In genomic region chr1:162144853-162145252, GRCh38 we compare ENCODE assay signal across 18 cellular contexts.
DNase-seq lines count a peak whose midpoint lies in the region; ATAC-seq and TF ChIP-seq lines count a peak whose summit lies in the region.
"Had no signal": no experiment of that assay in that cellular context is flagged by ENCODE, and none has a peak within 500 bp of the region (broad histone marks: within the 10 kb centered on the region; RNA-seq: fewer than 3 reads in every experiment).

No MANE protein-coding gene starts in this region.

- H3K4me1 ChIP-seq in HUES6 (ENCODE audit: control insufficient read depth, insufficient read depth, low read length): peaks cover 74% of the 10 kb centered on the region
- peaks cover 7% of the 10 kb centered on the region for H3K4me1 ChIP-seq in body of pancreas
- H3K4me1 ChIP-seq: left lung, pancreas had no signal

- no peaks in the 10 kb centered on the region for H3K9me3 ChIP-seq in HUES6 (ENCODE audit: control insufficient read depth, insufficient read depth, low read depth, low read length)
- H3K9me3 ChIP-seq in neural cell (ENCODE audit: low read length): no peaks in the 10 kb centered on the region
- no peaks in the 10 kb centered on the region for H3K9me3 ChIP-seq in body of pancreas
- H3K9me3 ChIP-seq: left lung, pancreas, tibial nerve had no signal

- DNase-seq in NCI-H345 (lab: John Stamatoyannopoulos, UW) (peak; percentile 76), dorsolateral prefrontal cortex (no peak), GM19240 (ENCODE audit: insufficient read length, low spot score) (no peak), body of pancreas (no peak), GM10266 (ENCODE audit: extremely low spot score) (no peak)
- DNase-seq: activated B cell treated with CpG ODN at 0.5 μM for 24 hours; effector CD8-positive, alpha-beta T cell; Karpas-422; left lung; NCI-H1436 treated with DMSO at 0.1 percent for 48 hours; pancreas; RPMI8226; stimulated activated naive B cell treated with anti-CD40 and anti-IgM and Interleukin-4, amounts not matched to agents 10 μg/mL and 1 μg/mL and 100 μg/mL, for 72 hours; T-cell had no signal

- no peaks in the 10 kb centered on the region for H3K9me2 ChIP-seq in neural cell (ENCODE audit: insufficient read depth, low read length)

- H3K9ac ChIP-seq in HUES6 (ENCODE audit: low read length) (peak overlapping the region; percentile 21), neural cell (ENCODE audit: low read length) (peak overlapping the region; percentile 58)

- TF ChIP-seq RAD21 in neural cell (conservative IDR thresholded peaks at IDR 0.05): peak; percentile 23

- peak; percentile 39 for TF ChIP-seq EP300 in neural cell (conservative IDR thresholded peaks at IDR 0.05; ENCODE audit: poor library complexity, severe bottlenecking)

- H3K79me2 ChIP-seq in neural cell (replicated peaks; ENCODE audit: insufficient read depth, low read length): peaks cover 43% of the 10 kb centered on the region

- TF ChIP-seq CTCF in dorsolateral prefrontal cortex (IDR thresholded peaks at IDR 0.05 in 54 of 56, conservative IDR thresholded peaks at IDR 0.05 in 2 of 56; ENCODE audit: low read depth in 1 of 56, partially characterized antibody in 56 of 56) (no peak), neural cell (IDR thresholded peaks at IDR 0.05; ENCODE audit: poor library complexity, severe bottlenecking) (no peak), body of pancreas (IDR thresholded peaks at IDR 0.05) (no peak), GM10266 (IDR thresholded peaks at IDR 0.05; ENCODE audit: control insufficient read depth, insufficient read depth, low read depth, missing control alignments) (no peak)

- no peaks in the 10 kb centered on the region for H3K27me3 ChIP-seq in HUES6 (ENCODE audit: control insufficient read depth, insufficient read depth, low read length)
- no peaks in the 10 kb centered on the region for H3K27me3 ChIP-seq in dorsolateral prefrontal cortex
- H3K27me3 ChIP-seq in neural cell (ENCODE audit: insufficient read depth, low read depth, low read length): no peaks in the 10 kb centered on the region
- H3K27me3 ChIP-seq in body of pancreas: no peaks in the 10 kb centered on the region
- H3K27me3 ChIP-seq: left lung, pancreas, tibial nerve had no signal

- ATAC-seq in body of pancreas: no peak
- ATAC-seq in GM21717 (IDR thresholded peaks at IDR 0.05; ENCODE audit: unreplicated experiment): no peak
- ATAC-seq: left lung; pancreas; stimulated activated naive B cell treated with anti-CD40 and anti-IgM and Interleukin-4, amounts not matched to agents 10 μg/mL and 1 μg/mL and 100 μg/mL, for 72 hours; T-cell had no signal

- H2AFZ ChIP-seq in neural cell (ENCODE audit: low read depth, low read length): peak overlapping the region; percentile 41

- H3K4me3 ChIP-seq in HUES6 (ENCODE audit: low read depth, low read length) (0 out of 2 replicates have a peak overlapping the region, but pooled peaks have one; percentile 6), dorsolateral prefrontal cortex (peak overlapping the region in 30 of 59 donors; percentile 8 to 58 (median 33)), neural cell (ENCODE audit: low read length) (peak overlapping the region; percentile 52), body of pancreas (no peak overlapping the region)
- H3K4me3 ChIP-seq: left lung, pancreas, tibial nerve had no signal

- no peaks in the 10 kb centered on the region for H4K20me1 ChIP-seq in neural cell (ENCODE audit: insufficient read depth)

- H3F3A ChIP-seq in neural cell (ENCODE audit: insufficient read depth, low read length, poor library complexity, severe bottlenecking): peaks cover 6% of the 10 kb centered on the region

- WGBS in body of pancreas, 2 donors: 79 to 93% methylated on average over 6 of the region's 6 CpGs

- H3K4me2 ChIP-seq in neural cell (ENCODE audit: low read length): peak overlapping the region; percentile 16

- intact Hi-C loops in dorsolateral prefrontal cortex (cut with DNase I) (no loop called here), body of pancreas (cut with DNase I) (no loop called here)

- peak overlapping the region; percentile 48; the same call in 1 of the 2 replicates for H3K27ac ChIP-seq in HUES6 (ENCODE audit: low read depth, low read length)
- peak overlapping the region in 24 of 59 donors; percentile 5 to 74 (median 42) for H3K27ac ChIP-seq in dorsolateral prefrontal cortex
- H3K27ac ChIP-seq in neural cell (ENCODE audit: low read length): peak overlapping the region; percentile 84
- H3K27ac ChIP-seq in body of pancreas: no peak overlapping the region
- H3K27ac ChIP-seq: left lung, pancreas, tibial nerve had no signal

- no peaks in the 10 kb centered on the region for H3K36me3 ChIP-seq in HUES6 (ENCODE audit: control insufficient read depth, insufficient read depth, low read length)
- no peaks in the 10 kb centered on the region for H3K36me3 ChIP-seq in neural cell (ENCODE audit: insufficient read depth, low read length)
- H3K36me3 ChIP-seq in body of pancreas (replicated peaks in 1 of 2; ENCODE audit: insufficient read depth in 1 of 2, low read depth in 2 of 2): no peaks in the 10 kb centered on the region
- H3K36me3 ChIP-seq: left lung, pancreas, tibial nerve had no signal

- no peak for TF ChIP-seq POLR2A in body of pancreas (IDR thresholded peaks at IDR 0.05)

TF ChIP-seq in neural cell, 6 proteins besides CTCF, POLR2A, EP300 and RAD21:
- peak; percentile 52 for TF ChIP-seq POLR2AphosphoS5 (IDR thresholded peaks at IDR 0.05)
- no peak for TF ChIP-seq SMC3 (conservative IDR thresholded peaks at IDR 0.05; ENCODE audit: poor library complexity)
- peak; percentile 2 for TF ChIP-seq MXI1 (conservative IDR thresholded peaks at IDR 0.05; ENCODE audit: poor library complexity, severe bottlenecking)
- TF ChIP-seq EZH2 (IDR thresholded peaks at IDR 0.05; ENCODE audit: borderline replicate concordance, insufficient read depth, low read length, poor library complexity, severe bottlenecking): no peak
- TF ChIP-seq REST (IDR thresholded peaks at IDR 0.05; ENCODE audit: borderline replicate concordance): peak; percentile 19

Comparison
In these comparisons a context has a peak if more than half of its experiments do, and no peak if none do; other contexts are left out.
1. H3K27ac ChIP-seq: peak in HUES6 (single experiment) and neural cell (single experiment); none in body of pancreas (0 of 4).
2. H3K4me3 ChIP-seq: peak in HUES6 (single experiment), dorsolateral prefrontal cortex (30 of 59) and neural cell (single experiment); none in body of pancreas (0 of 2).